In the genomic region with DNA sequence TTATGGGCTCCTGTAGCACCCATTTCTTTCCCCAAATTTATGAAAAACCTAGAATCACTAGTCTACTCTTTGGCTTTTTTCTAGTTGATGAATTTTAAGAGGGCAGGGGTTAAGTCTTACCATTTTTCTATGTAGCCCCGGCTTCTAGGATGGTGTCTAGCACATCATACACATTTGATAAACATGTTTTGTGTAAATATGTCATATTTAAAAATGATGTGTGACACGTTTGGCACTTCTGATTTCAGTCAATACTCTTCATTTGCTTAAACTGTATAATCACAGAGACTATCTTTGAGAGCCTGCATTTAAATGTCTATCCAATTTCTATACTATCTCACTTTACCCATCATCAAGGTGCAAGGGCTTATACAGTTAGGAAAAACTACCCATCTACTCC, we compare ENCODE assay signal across 9 cellular contexts.
"Had no signal": no experiment of that assay in that cellular context is flagged by ENCODE, and none has a peak within 500 bp of the region (broad histone marks: within the 10 kb centered on the region; RNA-seq: fewer than 3 reads in every experiment).

No MANE protein-coding gene starts in this region.

- H3K4me1 ChIP-seq: HAP-1 had no signal

- DNase-seq: GM23248, GOT3, H7, H9, HCEC 1CT, HFFc6 had no signal

- H3K4me3 Mint-ChIP-seq: GM23338, H9, HFFc6 had no signal

- H3K27ac Mint-ChIP-seq: H9, HFFc6 had no signal

- H3K9me3 ChIP-seq: HAP-1 had no signal

- H2AFZ ChIP-seq: GM23248, GM23338 had no signal

- H3K4me3 ChIP-seq: GM23248, GM23338, HAP-1 had no signal

- ATAC-seq: GM23338, HCT116 had no signal

- H3K27ac ChIP-seq: GM23248 had no signal

- H3K36me3 ChIP-seq: HAP-1 had no signal

- H3K9ac ChIP-seq: GM23248 had no signal

- H3K4me2 ChIP-seq: GM23338 had no signal
